27 cellular contexts compared by ENCODE assay signal in genomic region chr6:2148748-2149147, GRCh38.
"Had no signal": no experiment of that assay in that cellular context is flagged by ENCODE, and none has a peak within 500 bp of the region (broad histone marks: within the 10 kb centered on the region; RNA-seq: fewer than 3 reads in every experiment).

No MANE protein-coding gene starts in this region.

- H3K27me3 Mint-ChIP-seq: progenitor cell of endocrine pancreas; stimulated activated naive B cell treated with anti-CD40 and anti-IgM and Interleukin-4, amounts not matched to agents 10 μg/mL and 1 μg/mL and 100 μg/mL, for 72 hours; stimulated activated naive CD8-positive, alpha-beta T cell treated with anti-CD3 and anti-CD28 coated beads, Interleukin-15, Interleukin-2, amounts not matched to agents 100 ng/mL and 50 ng/mL, for 24 hours had no signal

- H3K36me3 ChIP-seq: neural progenitor cell, right lobe of liver, sigmoid colon, stomach, thoracic aorta, thyroid gland, tibial nerve, upper lobe of left lung had no signal

- H3K79me2 ChIP-seq: parathyroid adenoma had no signal

- H3K36me3 Mint-ChIP-seq: natural killer cell; neural progenitor cell; stimulated activated effector memory CD8-positive, alpha-beta T cell treated with anti-CD3 and anti-CD28 coated beads, Interleukin-12 subunit alpha, Interleukin-12 subunit beta, amount 100 ng/mL, for 72 hours had no signal

- H3K9me3 ChIP-seq: psoas muscle, right lobe of liver, sigmoid colon, stomach, thoracic aorta, thyroid gland, tibial nerve, upper lobe of left lung had no signal

- H3K4me2 ChIP-seq: neural progenitor cell had no signal

- H3K27ac ChIP-seq: neural progenitor cell, parathyroid adenoma, psoas muscle, right lobe of liver, sigmoid colon, stomach, thoracic aorta, thyroid gland, tibial nerve, upper lobe of left lung had no signal

- H3K27ac Mint-ChIP-seq: naive thymus-derived CD4-positive, alpha-beta T cell; natural killer cell; neural progenitor cell; progenitor cell of endocrine pancreas; stimulated activated effector memory CD8-positive, alpha-beta T cell treated with anti-CD3 and anti-CD28 coated beads, Interleukin-12 subunit alpha, Interleukin-12 subunit beta, amount 100 ng/mL, for 72 hours; stimulated activated naive B cell treated with anti-CD40 and anti-IgM and Interleukin-4, amounts not matched to agents 10 μg/mL and 1 μg/mL and 100 μg/mL, for 72 hours; stimulated activated naive CD8-positive, alpha-beta T cell treated with anti-CD3 and anti-CD28 coated beads, Interleukin-15, Interleukin-2, amounts not matched to agents 100 ng/mL and 50 ng/mL, for 24 hours had no signal

- H3K9me3 Mint-ChIP-seq: naive thymus-derived CD4-positive, alpha-beta T cell; natural killer cell; nephron; neural progenitor cell; stimulated activated effector memory CD8-positive, alpha-beta T cell treated with anti-CD3 and anti-CD28 coated beads, Interleukin-12 subunit alpha, Interleukin-12 subunit beta, amount 100 ng/mL, for 72 hours; stimulated activated naive B cell treated with anti-CD40 and anti-IgM and Interleukin-4, amounts not matched to agents 10 μg/mL and 1 μg/mL and 100 μg/mL, for 72 hours; stimulated activated naive CD8-positive, alpha-beta T cell treated with anti-CD3 and anti-CD28 coated beads, Interleukin-15, Interleukin-2, amounts not matched to agents 100 ng/mL and 50 ng/mL, for 24 hours had no signal

- H3K4me1 Mint-ChIP-seq: neural progenitor cell had no signal

- H3K27me3 ChIP-seq: neural progenitor cell, right lobe of liver, sigmoid colon, stomach, thyroid gland, tibial nerve, upper lobe of left lung had no signal

- H2AFZ ChIP-seq: neural progenitor cell, parathyroid adenoma had no signal

- H3K4me3 Mint-ChIP-seq: naive thymus-derived CD4-positive, alpha-beta T cell; natural killer cell; nephron; neural progenitor cell; stimulated activated effector memory CD8-positive, alpha-beta T cell treated with anti-CD3 and anti-CD28 coated beads, Interleukin-12 subunit alpha, Interleukin-12 subunit beta, amount 100 ng/mL, for 72 hours; stimulated activated naive B cell treated with anti-CD40 and anti-IgM and Interleukin-4, amounts not matched to agents 10 μg/mL and 1 μg/mL and 100 μg/mL, for 72 hours; stimulated activated naive CD8-positive, alpha-beta T cell treated with anti-CD3 and anti-CD28 coated beads, Interleukin-15, Interleukin-2, amounts not matched to agents 100 ng/mL and 50 ng/mL, for 24 hours had no signal

- H3K4me3 ChIP-seq: neural progenitor cell, psoas muscle, right lobe of liver, sigmoid colon, stomach, thyroid gland, tibial nerve, upper lobe of left lung had no signal

- H3K4me1 ChIP-seq: neural progenitor cell, parathyroid adenoma, psoas muscle, right lobe of liver, sigmoid colon, stomach, thyroid gland, upper lobe of left lung had no signal

- DNase-seq: naive thymus-derived CD4-positive, alpha-beta T cell; natural killer cell; occipital lobe; posterior cingulate gyrus; psoas muscle; right cardiac atrium; right lobe of liver; sigmoid colon; small intestine; stimulated activated CD4-positive, alpha-beta T cell treated with anti-CD3 and anti-CD28 coated beads, Interleukin-15, amount 100 ng/mL, for 24 hours; stimulated activated CD4-positive, alpha-beta T cell treated with anti-CD3 and anti-CD28 coated beads, Interleukin-2, amount 100 ng/mL, for 24 hours; stimulated activated CD4-positive, alpha-beta T cell treated with anti-CD3 and anti-CD28 coated beads, Interleukin-2, amount 100 ng/mL, for 48 hours; stimulated activated CD4-positive, alpha-beta T cell treated with anti-CD3 and anti-CD28 coated beads, Interleukin-4, amount 100 ng/mL, for 24 hours; stimulated activated naive B cell treated with anti-CD40 and anti-IgM and Interleukin-4, amounts not matched to agents 10 μg/mL and 1 μg/mL and 100 μg/mL, for 72 hours; stimulated activated naive CD4-positive, alpha-beta T cell treated with Interleukin-2 at 50 U/mL for 16 hours; stomach; thyroid gland; trophoblast cell; upper lobe of left lung had no signal
